Comparison of ENCODE assay signal across 9 cellular contexts in the genomic region with DNA sequence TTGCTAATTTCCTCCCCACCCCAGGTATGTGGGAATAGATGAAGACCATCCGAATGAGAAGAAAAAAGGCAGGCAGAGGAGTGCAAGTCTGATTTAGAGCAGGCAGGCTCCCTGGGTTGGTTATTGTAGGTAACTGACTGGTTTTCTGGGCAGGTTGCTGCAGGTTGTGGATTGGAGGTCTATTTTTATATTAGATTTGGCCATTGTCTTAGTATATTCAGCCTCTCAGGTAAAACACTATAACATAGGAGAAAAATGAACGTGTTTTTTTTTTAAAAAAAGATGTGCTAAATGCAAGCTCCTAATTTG. TPM values are rescaled to one million over a fixed set of nuclear protein-coding genes. Genes with fewer than 3 reads are reported as not detected.
DNase-seq lines count a peak whose midpoint lies in the region; ATAC-seq, FAIRE-seq and TF ChIP-seq lines count a peak whose summit lies in the region.
"Had no signal": no experiment of that assay in that cellular context is flagged by ENCODE, and none has a peak within 500 bp of the region (broad histone marks: within the 10 kb centered on the region; RNA-seq: fewer than 3 reads in every experiment).

No MANE protein-coding gene starts in this region.

- H4K8ac ChIP-seq in mesenchymal stem cell (ENCODE audit: low read length) = peak overlapping the region; percentile 79

- H2BK5ac ChIP-seq in mesenchymal stem cell (ENCODE audit: low read depth, low read length, poor library complexity, severe bottlenecking) = no peak overlapping the region

- TF ChIP-seq POLR2A in GM12878 (IDR thresholded peaks at IDR 0.05; ENCODE audit: low read depth, low read length) (no peak), vagina (IDR thresholded peaks at IDR 0.05) (no peak)

- intact Hi-C loops in heart right ventricle (cut with DNase I) (loop anchor here in 2 of 10 donors (5.0 kb wide), 2 partner anchors 372 to 417 kb away; no protein-coding TSS in a partner anchor), cardiac septum (cut with DNase I) (no loop called here), GM12878 (cut with micrococcal nuclease; ENCODE audit: unreplicated experiment) (loop anchor here (1.0 to 2.0 kb wide), 3 partner anchors 24 to 100 kb away; no protein-coding TSS in a partner anchor), vagina (cut with DNase I) (no loop called here)

- H2BK12ac ChIP-seq in mesenchymal stem cell (ENCODE audit: low read length in 2 of 2) = no peak overlapping the region

- H3K14ac ChIP-seq in mesenchymal stem cell (ENCODE audit: low read length in 2 of 2) = no peak overlapping the region

- no peak overlapping the region for H2BK120ac ChIP-seq in mesenchymal stem cell (ENCODE audit: low read depth, low read length)

- peak overlapping the region in 1 of 2 experiments; percentile 90 for H3K4ac ChIP-seq in mesenchymal stem cell (ENCODE audit: low read depth in 1 of 2, low read length in 2 of 2)

- H2AFZ ChIP-seq in GM12878 (ENCODE audit: control insufficient read depth, low read depth, low read length) (peak overlapping the region; percentile 95), mesenchymal stem cell (ENCODE audit: low read depth, low read length) (no peak overlapping the region)

- POLR2A ChIA-PET in GM12878 (lab: Charles Lee) = interaction anchor here (0.7 to 4.0 kb wide), 9 partner anchors 14 to 134 kb away, joined by 3 to 22 read pairs (median 4); no protein-coding TSS in a partner anchor

- no peaks in the 10 kb centered on the region for H3K27me3 ChIP-seq in heart right ventricle
- H3K27me3 ChIP-seq in GM12878 (replicated peaks in 1 of 2; ENCODE audit: control insufficient read depth in 2 of 2, insufficient read depth in 2 of 2, low read length in 1 of 2) = no peaks in the 10 kb centered on the region
- H3K27me3 ChIP-seq in mesenchymal stem cell (ENCODE audit: control insufficient read depth in 1 of 2, insufficient read depth in 1 of 2, low read length in 2 of 2) = no peaks in the 10 kb centered on the region
- no peaks in the 10 kb centered on the region for H3K27me3 ChIP-seq in vagina

- H3K23ac ChIP-seq in mesenchymal stem cell (ENCODE audit: low read length in 2 of 2) = no peak overlapping the region

- TF ChIP-seq RAD21 in GM12878 (IDR thresholded peaks at IDR 0.05; ENCODE audit: insufficient read depth, low read depth, low read length) = no peak

- peaks cover 0 to 28% (median 12%) of the 10 kb centered on the region in 9 donors for H3K36me3 ChIP-seq in heart right ventricle
- peaks cover 0 to 7% of the 10 kb centered on the region in 2 experiments; a peak in 1 of 4 replicates for H3K36me3 ChIP-seq in GM12878 (ENCODE audit: control insufficient read depth in 2 of 2, insufficient read depth in 2 of 2, low read length in 1 of 2)
- peaks cover 0 to 19% of the 10 kb centered on the region in 2 experiments for H3K36me3 ChIP-seq in mesenchymal stem cell (ENCODE audit: control insufficient read depth in 1 of 2, insufficient read depth in 2 of 2, low read depth in 1 of 2, low read length in 2 of 2)
- H3K36me3 ChIP-seq in vagina = peaks cover 0 to 11% of the 10 kb centered on the region in 2 donors

- no peak overlapping the region for H2BK15ac ChIP-seq in mesenchymal stem cell (ENCODE audit: low read depth, poor library complexity, severe bottlenecking)

- no peak for TF ChIP-seq EP300 in GM12878 (IDR thresholded peaks at IDR 0.05; ENCODE audit: borderline replicate concordance in 1 of 2, control insufficient read depth in 1 of 2, low read depth in 2 of 2, low read length in 2 of 2)

- H3K27ac ChIP-seq in heart right ventricle (peak overlapping the region; percentile 71 to 98 (median 95)), GM12878 (ENCODE audit: control insufficient read depth, insufficient read depth) (peak overlapping the region; percentile 87), mesenchymal stem cell (ENCODE audit: low read length, poor library complexity, severe bottlenecking) (no peak overlapping the region), vagina (peak overlapping the region; percentile 80)

- FAIRE-seq in GM12878 (lab: Jason Lieb, UNC) = no peak
- FAIRE-seq: TTC549 had no signal

- H3K79me2 ChIP-seq in GM12878 (ENCODE audit: control insufficient read depth, insufficient read depth, low read length) = peaks cover 11% of the 10 kb centered on the region

- H3K9ac ChIP-seq in GM12878 (ENCODE audit: control insufficient read depth, insufficient read depth, low read length) (peak overlapping the region; percentile 84), mesenchymal stem cell (ENCODE audit: low read length) (peak overlapping the region; percentile 95)

- no peak overlapping the region for H2AK5ac ChIP-seq in mesenchymal stem cell (ENCODE audit: low read length, severe bottlenecking)

- in situ Hi-C loops in GM12878 (cut with MboI) = no loop called here

- SMC1A ChIA-PET in GM12878 (lab: Charles Lee; ENCODE audit: uncharacterized antibody, unreplicated experiment) = interaction anchor here (0.7 to 7.5 kb wide), 32 partner anchors 8 to 435 kb away, joined by 3 to 119 read pairs (median 5); a partner anchor contains a TSS

- no peak for ATAC-seq in heart right ventricle
- peak; percentile 5; the same call in 2 of the 3 replicates for ATAC-seq in GM12878
- ATAC-seq in GM21619 (IDR thresholded peaks at IDR 0.05; ENCODE audit: unreplicated experiment) = no peak

- TF ChIP-seq CTCF in heart right ventricle (IDR thresholded peaks at IDR 0.05) (no peak), GM12878 (IDR thresholded peaks at IDR 0.05 in 2 of 3, conservative IDR thresholded peaks at IDR 0.05 in 1 of 3; ENCODE audit: control insufficient read depth in 2 of 3, extremely low read depth in 1 of 3, insufficient read depth in 1 of 3, low read depth in 3 of 3, low read length in 3 of 3) (no peak), vagina (IDR thresholded peaks at IDR 0.05) (no peak)

- H3K9me3 ChIP-seq in heart right ventricle = no peaks in the 10 kb centered on the region
- H3K9me3 ChIP-seq in GM12878 (replicated peaks; ENCODE audit: control insufficient read depth, insufficient read depth, low read length) = no peaks in the 10 kb centered on the region
- H3K9me3 ChIP-seq in mesenchymal stem cell (ENCODE audit: control insufficient read depth, low read length) = no peaks in the 10 kb centered on the region
- no peaks in the 10 kb centered on the region for H3K9me3 ChIP-seq in vagina

- no peaks in the 10 kb centered on the region for H4K20me1 ChIP-seq in GM12878 (ENCODE audit: control insufficient read depth, insufficient read depth)

- RAD21 ChIA-PET in GM12878 (lab: Charles Lee; ENCODE audit: unreplicated experiment) = interaction anchor here (0.8 to 10.2 kb wide), 31 partner anchors 8 to 417 kb away, joined by 3 to 124 read pairs (median 4); a partner anchor contains a TSS

- no peak for DNase-seq in heart right ventricle
- no peak for DNase-seq in cardiac septum (ENCODE audit: low spot score)
- no peak for DNase-seq in GM12878 (ENCODE audit: low read depth, low spot score)
- no peak for DNase-seq in mesenchymal stem cell
- DNase-seq in vagina (ENCODE audit: extremely low spot score in 2 of 2) = no peak
- no peak for DNase-seq in activated CD8-positive, alpha-beta memory T cell treated with anti-CD3 and anti-CD28 coated beads, Interleukin-2, amount 50 U/mL, for 48 hours
- DNase-seq in NCI-H1694 treated with DMSO at 0.1 percent for 48 hours (lab: John Stamatoyannopoulos, UW) = no peak

- H3K18ac ChIP-seq in mesenchymal stem cell (ENCODE audit: low read depth in 1 of 2, low read length in 2 of 2) = peak overlapping the region; percentile 9 to 91

- H4K91ac ChIP-seq in mesenchymal stem cell (ENCODE audit: low read length) = no peak overlapping the region

- H3K4me1 ChIP-seq in heart right ventricle (peaks cover 0 to 45% (median 21%) of the 10 kb centered on the region in 9 donors), GM12878 (ENCODE audit: control insufficient read depth, insufficient read depth, low read length) (peaks cover 5% of the 10 kb centered on the region; the same call in 1 of the 2 replicates), mesenchymal stem cell (ENCODE audit: control insufficient read depth, insufficient read depth, low read depth, low read length) (peaks cover 1% of the 10 kb centered on the region), vagina (peaks cover 19% of the 10 kb centered on the region)

- CTCF ChIA-PET in GM12878 (lab: Yijun Ruan, JAX) = interaction anchor here (0.5 to 9.6 kb wide), 17 partner anchors 9 to 418 kb away, joined by 3 to 169 read pairs (median 5); a partner anchor contains a TSS

- no peaks in the 10 kb centered on the region for H3K79me1 ChIP-seq in mesenchymal stem cell (replicated peaks; ENCODE audit: low read length, poor library complexity, severe bottlenecking)

- H3K4me3 ChIP-seq in heart right ventricle = peak overlapping the region; percentile 75 to 95 (median 82)
- H3K4me3 ChIP-seq in GM12878 = peak overlapping the region; percentile 90
- H3K4me3 ChIP-seq in mesenchymal stem cell (ENCODE audit: insufficient read depth in 1 of 2, low read depth in 1 of 2, low read length in 2 of 2) = peak overlapping the region; percentile 97
- H3K4me3 ChIP-seq in vagina = peak overlapping the region; percentile 58 to 82

- peak overlapping the region; percentile 95 for H3K4me2 ChIP-seq in GM12878 (ENCODE audit: control insufficient read depth, insufficient read depth)
- H3K4me2 ChIP-seq in mesenchymal stem cell (ENCODE audit: low read length, poor library complexity, severe bottlenecking) = peak overlapping the region; percentile 72

- TSS peak; percentile 98 for BruUV-seq in GM12878 (replicated peaks; lab: Mats Ljungman, UMichigan)

- WGBS in heart right ventricle, 2 donors = 2 to 4% methylated on average over 2 of the region's 2 CpGs
- WGBS in GM12878 (ENCODE audit: insufficient coverage, insufficient replicate concordance, low lambda C conversion rate, missing lambda C conversion rate) = 3% methylated on average over 2 of the region's 2 CpGs
- 0% methylated on average over 1 of the region's 2 CpGs for WGBS in mesenchymal stem cell

RNA-seq across cellular contexts. Expression of a gene that starts 0.5 kb away (rescaled TPM):
- total RNA-seq in heart right ventricle = 10 to 100 TPM; 21.7 to 42.6 (median 28.6) TPM
- 10 to 100 TPM; 17.3 to 19.3 TPM for polyA plus RNA-seq in heart right ventricle
- total RNA-seq in cardiac septum = 30.5 TPM
- 62.0 and 68.8 TPM in 2 replicates for total RNA-seq in GM12878 (2013; cell fraction: nucleolus; rRNA removed)
- 20.8 and 24.6 TPM in 2 replicates for total RNA-seq in GM12878 (2014; rRNA removed)
- total RNA-seq in GM12878 (2014; rRNA removed; fragmentation: Illumina TruSeq; extraction: Trizol) = 19.8 and 21.9 TPM in 2 replicates
- total RNA-seq in GM12878 (2021) = 21.0 and 23.1 TPM in 2 replicates
- 24.3 TPM for polyA plus RNA-seq in GM12878 (2011; ENCODE audit: low read depth)
- polyA plus RNA-seq in GM12878 (2011; rRNA removed) = 51.7 and 63.8 TPM in 2 replicates
- 28.9 and 39.1 TPM in 2 replicates for polyA plus RNA-seq in GM12878 (2011; cell fraction: cytosol; rRNA removed)
- 34.2 and 40.4 TPM in 2 replicates for polyA plus RNA-seq in GM12878 (2011; cell fraction: nucleus; rRNA removed)
- 21.2 and 26.7 TPM in 2 replicates for polyA plus RNA-seq in GM12878 (2012)
- polyA plus RNA-seq in GM12878 (2014; fragmentation: Illumina TruSeq; extraction: Trizol) = 23.7 and 26.0 TPM in 2 replicates
- 10 to 100 TPM; 36.5 to 39.3 TPM for polyA plus RNA-seq in GM12878 (2014; fragmentation: Nextera tagmentation; extraction: Ambion mirVana)
- polyA plus RNA-seq in GM12878 (2014; rRNA removed) = 20.1 and 20.9 TPM in 2 replicates
- 10 to 100 TPM; 57.7 to 65.9 TPM for polyA plus RNA-seq in GM12878 (2016; fragmentation: Nextera tagmentation; extraction: Ambion mirVana)
- polyA minus RNA-seq in GM12878 (2011; rRNA and poly(A)+ RNA removed) = 35.0 and 64.7 TPM in 2 replicates
- 12.4 and 14.1 TPM in 2 replicates for polyA minus RNA-seq in GM12878 (2011; cell fraction: cytosol; rRNA and poly(A)+ RNA removed)
- polyA minus RNA-seq in GM12878 (2011; cell fraction: nucleus; rRNA and poly(A)+ RNA removed) = 38.0 and 56.2 TPM in 2 replicates
- 31.7 TPM for polyA plus RNA-seq in mesenchymal stem cell (2013, experiment 1 of 2)
- polyA plus RNA-seq in mesenchymal stem cell (2013, experiment 2 of 2) = 30.4 TPM
- 13.0 TPM for total RNA-seq in vagina
